In the genomic region with DNA sequence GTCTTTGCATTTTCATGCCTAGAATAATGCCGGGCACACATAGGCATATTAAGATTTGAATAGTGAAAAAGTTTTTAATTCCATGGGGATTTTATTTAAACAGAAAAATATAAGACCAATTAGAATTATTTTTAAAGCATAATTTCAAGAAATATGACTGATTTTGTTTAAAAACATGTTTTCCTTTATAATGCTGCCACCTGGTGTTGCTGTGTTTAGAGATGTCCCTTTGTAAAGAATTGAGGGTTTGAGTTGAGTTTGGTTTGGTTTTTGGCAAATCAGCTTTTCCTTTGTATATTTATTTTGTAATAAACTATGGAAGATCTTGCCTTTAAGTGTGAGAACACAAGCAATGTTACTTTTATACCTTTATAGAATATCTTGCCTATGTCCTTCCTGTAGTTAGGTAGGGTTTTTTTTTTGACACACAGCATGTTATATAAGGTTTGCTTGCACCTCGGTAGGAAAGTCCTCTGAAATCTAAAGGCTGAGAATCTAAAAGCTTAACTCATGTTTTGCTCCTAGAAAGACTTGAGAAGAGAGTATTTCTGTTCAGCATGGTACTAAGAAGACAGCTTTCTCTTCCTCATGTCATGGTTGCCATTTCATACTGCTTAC, we compare ENCODE assay signal across 8 cellular contexts. TPM values are rescaled to one million over a fixed set of nuclear protein-coding genes. Genes with fewer than 3 reads are reported as not detected.
A peak's percentile ranks its signal among the peaks of the same experiment; 100 is the strongest.
DNase-seq lines count a peak whose midpoint lies in the region; ATAC-seq, FAIRE-seq and TF ChIP-seq lines count a peak whose summit lies in the region.

No MANE protein-coding gene starts in this region.

- no peak overlapping the region for H2BK5ac ChIP-seq in H9 (ENCODE audit: insufficient read length, low read length)

- no peak overlapping the region for H2BK20ac ChIP-seq in H9 (ENCODE audit: low read depth, low read length, poor library complexity, severe bottlenecking)

- H3K36me3 Mint-ChIP-seq in H9 (ENCODE audit: insufficient read depth in 1 of 3, low read depth in 3 of 3) = peaks cover 63 to 94% (median 92%) of the 10 kb centered on the region in 3 experiments
- peaks cover 11% of the 10 kb centered on the region for H3K36me3 Mint-ChIP-seq in astrocyte (ENCODE audit: low read depth, unreplicated experiment)

- no peak overlapping the region for H2AK5ac ChIP-seq in H9 (ENCODE audit: insufficient read length, low read length)

- H3K36me3 ChIP-seq in astrocyte (ENCODE audit: insufficient read depth, low read length) = peaks cover 81% of the 10 kb centered on the region

- H3K4me3 Mint-ChIP-seq in H9 (no peak overlapping the region), astrocyte (ENCODE audit: unreplicated experiment) (no peak overlapping the region)

- WGBS in H9 (ENCODE audit: extremely low coverage, insufficient read length, low lambda C conversion rate) = no CpG with 5 or more reads among the region's 2 CpGs

- no peaks in the 10 kb centered on the region for H3K79me1 ChIP-seq in H9 (ENCODE audit: insufficient read depth, low read depth, low read length, poor library complexity, severe bottlenecking)

- no peak for FAIRE-seq in astrocyte (lab: Jason Lieb, UNC)

- H3K27ac Mint-ChIP-seq in H9 = 0 out of 7 replicates have a peak overlapping the region, but pooled peaks of 1 of the 3 experiments have one; percentile 56
- H3K27ac Mint-ChIP-seq in astrocyte (ENCODE audit: unreplicated experiment) = no peak overlapping the region

- no peak overlapping the region for H3K18ac ChIP-seq in H9 (ENCODE audit: insufficient read length, low read depth, low read length)

- H3K9ac ChIP-seq in H9 (ENCODE audit: extremely low read depth, insufficient read length, low read length) (no peak overlapping the region), astrocyte (ENCODE audit: low read length) (no peak overlapping the region)

- no peak for DNase-seq in AG10803 (ENCODE audit: low read depth)
- DNase-seq in H9 = no peak
- no peak for DNase-seq in astrocyte (ENCODE audit: low read depth)
- DNase-seq in medulla oblongata (ENCODE audit: extremely low spot score) = peak; percentile 40
- no peak for DNase-seq in NCI-H2029 treated with DMSO at 0.1 percent for 48 hours (lab: John Stamatoyannopoulos, UW)

- H3K4me2 ChIP-seq in H9 (ENCODE audit: insufficient read depth, insufficient read length, low read length) (no peak overlapping the region), astrocyte (ENCODE audit: low read length) (no peak overlapping the region)

- H4K91ac ChIP-seq in H9 (ENCODE audit: insufficient read length, low read depth, low read length) = no peak overlapping the region

- H3K4ac ChIP-seq in H9 (ENCODE audit: low read depth, low read length) = no peak overlapping the region

- H3K4me1 ChIP-seq in H9 (ENCODE audit: insufficient read depth, low read length) (no peaks in the 10 kb centered on the region), astrocyte (ENCODE audit: insufficient read depth, low read length) (no peaks in the 10 kb centered on the region)

- H4K8ac ChIP-seq in H9 (replicated peaks; ENCODE audit: insufficient read length, low read depth, low read length) = no peak overlapping the region

- H3K14ac ChIP-seq in H9 (ENCODE audit: insufficient read depth, low read length) = no peak overlapping the region

- H3K4me1 Mint-ChIP-seq in H9 (no peaks in the 10 kb centered on the region), astrocyte (ENCODE audit: low read depth, unreplicated experiment) (peaks cover 30% of the 10 kb centered on the region)

- H4K5ac ChIP-seq in H9 (ENCODE audit: insufficient read length, low read depth, low read length) = no peak overlapping the region

- H4K20me1 ChIP-seq in H9 (ENCODE audit: control insufficient read depth, insufficient read depth, insufficient read length) (no peaks in the 10 kb centered on the region), astrocyte (ENCODE audit: insufficient read depth, low read length) (peaks cover 52% of the 10 kb centered on the region)

- H3K79me2 ChIP-seq in H9 (ENCODE audit: insufficient read depth, low read length) = no peaks in the 10 kb centered on the region; the same call in 1 of the 2 replicates
- H3K79me2 ChIP-seq in astrocyte (ENCODE audit: insufficient read depth, low read length) = peaks cover 90% of the 10 kb centered on the region

- H2BK12ac ChIP-seq in H9 (ENCODE audit: insufficient read length, low read depth, low read length) = no peak overlapping the region

- H3K27ac ChIP-seq in H9 (ENCODE audit: insufficient read length, low read depth, low read length) (no peak overlapping the region), astrocyte (ENCODE audit: low read depth, low read length) (no peak overlapping the region)

- H3K23ac ChIP-seq in H9 (ENCODE audit: insufficient read length, low read depth, low read length) = no peak overlapping the region

- H3K27me3 ChIP-seq in H9 (ENCODE audit: insufficient read depth, low read length) = no peaks in the 10 kb centered on the region
- H3K27me3 ChIP-seq in astrocyte (ENCODE audit: insufficient read depth, low read length) = no peaks in the 10 kb centered on the region

- H3T11ph ChIP-seq in H9 (ENCODE audit: low read length) = no peak overlapping the region

- no peak overlapping the region for H2BK120ac ChIP-seq in H9 (ENCODE audit: low read depth, low read length, poor library complexity, severe bottlenecking)

- H3K9me3 ChIP-seq in H9 (ENCODE audit: control insufficient read depth, low read depth, low read length) (no peaks in the 10 kb centered on the region), astrocyte (ENCODE audit: insufficient read depth, low read depth, low read length) (no peaks in the 10 kb centered on the region)

- H3K23me2 ChIP-seq in H9 (ENCODE audit: insufficient read length, low read depth, low read length, poor library complexity, severe bottlenecking) = no peaks in the 10 kb centered on the region

- H3K4me3 ChIP-seq in AG10803 (ENCODE audit: low read length) (no peak overlapping the region), astrocyte (ENCODE audit: insufficient read depth, low read depth, low read length) (no peak overlapping the region)

- no peak for ATAC-seq in HG02884 (IDR thresholded peaks at IDR 0.05; ENCODE audit: unreplicated experiment)
- no peak for ATAC-seq in GM21786 (IDR thresholded peaks at IDR 0.05; ENCODE audit: unreplicated experiment)
- ATAC-seq in HG02623 (IDR thresholded peaks at IDR 0.05; ENCODE audit: unreplicated experiment) = no peak

- H2BK15ac ChIP-seq in H9 (ENCODE audit: low read depth, low read length) = no peak overlapping the region

- H3K27me3 Mint-ChIP-seq in H9 (ENCODE audit: low read depth) = no peaks in the 10 kb centered on the region
- no peaks in the 10 kb centered on the region for H3K27me3 Mint-ChIP-seq in astrocyte (ENCODE audit: low read depth, unreplicated experiment)

- H2AFZ ChIP-seq in H9 (ENCODE audit: low read length) (no peak overlapping the region), astrocyte (ENCODE audit: low read depth, low read length) (no peak overlapping the region)

- TF ChIP-seq CTCF in AG10803 (conservative IDR thresholded peaks at IDR 0.05; ENCODE audit: low read length) (peak; percentile 40), H9 (conservative IDR thresholded peaks at IDR 0.05) (peak; percentile 49; the same call in 2 of the 3 replicates), astrocyte (IDR thresholded peaks at IDR 0.05; ENCODE audit: insufficient read depth, low read depth, low read length) (peak; percentile 23)

- H3K56ac ChIP-seq in H9 (ENCODE audit: insufficient read length, low read depth, low read length) = no peak overlapping the region

- H3K9me3 Mint-ChIP-seq in H9 (no peaks in the 10 kb centered on the region), astrocyte (ENCODE audit: unreplicated experiment) (no peaks in the 10 kb centered on the region)

RNA-seq across cellular contexts. Expression of gene SNAPC1, which starts 31.4 kb away (rescaled TPM):
- total RNA-seq in H9 (2021) (6.8 and 7.1 TPM in 2 replicates), astrocyte (12.9 and 14.1 TPM in 2 replicates)

RNA-seq across cellular contexts. Expression of gene HIF1A, which starts 35.6 kb away (rescaled TPM):
- total RNA-seq in H9 (2021) (147 and 154 TPM in 2 replicates), astrocyte (435 and 475 TPM in 2 replicates)
